ENCODE assay signal across 1 cellular context in genomic region chr1:151729157-151729965, GRCh38.
TF ChIP-seq lines count a peak whose summit lies in the region.

No MANE protein-coding gene starts in this region.

TF ChIP-seq in HepG2, 621 proteins besides CTCF, POLR2A, EP300 and RAD21 (continues in another document):
- TF ChIP-seq SAP130 (CRISPR knock-in tag; IDR thresholded peaks at IDR 0.05; ENCODE audit: low read depth) (peak; percentile 52; the same call in 1 of the 2 replicates), GATAD2A (CRISPR knock-in tag; IDR thresholded peaks at IDR 0.05) (0 out of 2 replicates have a peak, but pooled peaks have one; percentile 29), PCBP2 (optimal IDR thresholded peaks at IDR 0.05; ENCODE audit: low read depth, low read length, poor library complexity, severe bottlenecking) (no peak), FOXA3 (CRISPR knock-in tag; IDR thresholded peaks at IDR 0.05) (peak; percentile 33; the same call in 1 of the 2 replicates), HNF1A (IDR thresholded peaks at IDR 0.05; ENCODE audit: low read depth) (peak; percentile 64), HNF1A (CRISPR knock-in tag; IDR thresholded peaks at IDR 0.05; ENCODE audit: borderline replicate concordance) (peak; percentile 65; the same call in 1 of the 2 replicates), ZNF737 (CRISPR knock-in tag; IDR thresholded peaks at IDR 0.05; ENCODE audit: borderline replicate concordance) (no peak), BCLAF1 (IDR thresholded peaks at IDR 0.05) (no peak), RARA (CRISPR knock-in tag; IDR thresholded peaks at IDR 0.05) (0 out of 2 replicates have a peak, but pooled peaks have one; percentile 11), ZNF18 (CRISPR knock-in tag; IDR thresholded peaks at IDR 0.05; ENCODE audit: insufficient replicate concordance) (no peak), DMAP1 (CRISPR knock-in tag; IDR thresholded peaks at IDR 0.05) (no peak), ZMYM2 (CRISPR knock-in tag; IDR thresholded peaks at IDR 0.05) (no peak), ZNF800 (CRISPR knock-in tag; IDR thresholded peaks at IDR 0.05) (no peak), SOX6 (IDR thresholded peaks at IDR 0.05) (no peak), SOX6 (CRISPR knock-in tag; IDR thresholded peaks at IDR 0.05) (peak; percentile 82), NR2F6 (IDR thresholded peaks at IDR 0.05) (no peak), NR2F6 (CRISPR knock-in tag; IDR thresholded peaks at IDR 0.05) (0 out of 2 replicates have a peak, but pooled peaks have one; percentile 21), LCORL (IDR thresholded peaks at IDR 0.05) (no peak), LCORL (CRISPR knock-in tag; IDR thresholded peaks at IDR 0.05) (0 out of 2 replicates have a peak, but pooled peaks have one; percentile 37), CAMTA2 (CRISPR knock-in tag; IDR thresholded peaks at IDR 0.05; ENCODE audit: borderline replicate concordance) (no peak), PATZ1 (CRISPR knock-in tag; IDR thresholded peaks at IDR 0.05) (peak; percentile 65), ISX (CRISPR knock-in tag; conservative IDR thresholded peaks at IDR 0.05) (no peak), PAXIP1 (CRISPR knock-in tag; conservative IDR thresholded peaks at IDR 0.05) (peak; percentile 50; the same call in 1 of the 2 replicates), ZFP1 (CRISPR knock-in tag; IDR thresholded peaks at IDR 0.05) (no peak), CEBPZ (IDR thresholded peaks at IDR 0.05; ENCODE audit: low read length) (no peak), NR2F2 (IDR thresholded peaks at IDR 0.05; ENCODE audit: borderline replicate concordance, low read depth) (no peak), TCF12 (IDR thresholded peaks at IDR 0.05) (no peak), TCF12 (CRISPR knock-in tag; IDR thresholded peaks at IDR 0.05) (no peak), ZBTB2 (CRISPR knock-in tag; IDR thresholded peaks at IDR 0.05; ENCODE audit: low read depth) (no peak), GFI1 (CRISPR knock-in tag; IDR thresholded peaks at IDR 0.05; ENCODE audit: borderline replicate concordance) (peak; percentile 38; the same call in 1 of the 2 replicates), MYPOP (CRISPR knock-in tag; IDR thresholded peaks at IDR 0.05) (no peak), TFAP4 (IDR thresholded peaks at IDR 0.05; ENCODE audit: borderline replicate concordance, low read depth) (peak; percentile 89), ZBTB7B (CRISPR knock-in tag; IDR thresholded peaks at IDR 0.05) (0 out of 2 replicates have a peak, but pooled peaks have one; percentile 27)
